8 cellular contexts compared by ENCODE assay signal in the genomic region with DNA sequence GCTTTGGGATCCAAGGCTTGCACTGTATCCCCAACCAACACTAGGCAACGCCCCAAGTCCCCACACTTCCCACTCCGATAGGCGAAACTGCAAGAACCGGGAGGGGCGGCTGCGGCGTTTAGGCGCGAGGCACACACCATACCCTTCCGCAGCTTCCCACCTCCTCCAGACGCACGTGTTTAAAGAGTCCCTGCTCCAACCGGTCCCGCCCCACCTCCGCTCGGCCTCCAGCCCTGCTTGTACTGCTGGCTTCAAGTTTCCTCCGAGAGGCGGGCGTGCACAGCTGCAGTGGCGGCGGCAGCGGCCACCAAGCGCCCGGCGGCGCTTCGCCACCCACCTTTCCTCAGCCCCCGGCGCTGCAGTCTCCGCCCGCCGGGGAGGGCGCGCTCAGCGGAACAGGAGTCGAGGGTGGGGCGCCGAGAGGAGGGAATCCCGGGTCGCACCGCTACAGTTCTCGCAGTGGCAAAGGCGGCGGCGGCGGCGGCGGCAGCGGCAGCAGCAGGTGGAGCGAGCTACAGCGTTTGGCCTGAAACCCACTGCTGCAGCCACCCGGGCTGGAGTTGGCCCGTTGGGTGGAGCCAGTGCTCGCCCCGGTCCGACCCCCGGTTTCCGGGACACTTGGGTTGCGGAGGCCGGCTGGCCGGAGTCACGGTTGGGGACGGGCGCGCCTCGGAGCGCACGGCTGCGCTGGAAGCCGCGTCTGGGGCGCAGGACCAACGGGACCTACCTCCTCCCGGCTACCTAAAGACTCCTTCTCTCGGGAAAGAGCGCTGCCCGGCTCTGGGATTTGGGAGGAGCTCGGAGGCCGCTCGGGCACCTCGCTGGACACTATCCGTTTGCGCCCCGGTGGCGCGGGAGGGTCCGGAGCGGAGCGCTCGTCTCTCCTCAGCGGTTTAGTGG. TPM values are rescaled to one million over a fixed set of nuclear protein-coding genes. Genes with fewer than 3 reads are reported as not detected.
DNase-seq lines count a peak whose midpoint lies in the region; ATAC-seq and TF ChIP-seq lines count a peak whose summit lies in the region.

TSS of gene CNIH3 (plus strand) at position 457 of the 900 bp plus-strand sequence. CDS start 858 bp downstream, outside the sequence.

- H4K20me1 ChIP-seq in GM23338 (replicated peaks; ENCODE audit: insufficient read depth), result peaks cover 7% of the 10 kb centered on the region; the same call in 1 of the 2 replicates

- H3K9me2 ChIP-seq in GM23338 (ENCODE audit: insufficient read depth), result no peaks in the 10 kb centered on the region; the same call in 1 of the 2 replicates

- H3K9me3 Mint-ChIP-seq in GM23338, result peaks cover 10% of the 10 kb centered on the region

- H3K27me3 ChIP-seq in ACC112 (ENCODE audit: insufficient read depth, low read length) (peaks cover 51% of the 10 kb centered on the region), GM23338 (ENCODE audit: insufficient read depth) (peaks cover 93% of the 10 kb centered on the region)

- peak; percentile 82 for ATAC-seq in GM23338
- ATAC-seq in GM21723 (IDR thresholded peaks at IDR 0.05; ENCODE audit: unreplicated experiment), result no peak

- H3K27ac Mint-ChIP-seq in GM23338, result no peak within 1 kb of the TSS

- peak; percentile 93 for DNase-seq in GM23338 (ENCODE audit: low spot score)
- DNase-seq in NCI-H748 (lab: John Stamatoyannopoulos, UW; ENCODE audit: unreplicated experiment), result peak; percentile 75
- DNase-seq in activated naive CD4-positive, alpha-beta T cell treated with anti-CD3 and anti-CD28 coated beads, Interleukin-2, amount 50 U/mL, for 16 hours, result peak; percentile 24
- peak; percentile 73 for DNase-seq in iPS DF 19.7 (ENCODE audit: low read depth, low spot score)
- DNase-seq in GF-D8 (lab: John Stamatoyannopoulos, UW), result no peak

- H3K4me1 ChIP-seq in ACC112 (ENCODE audit: control insufficient read depth, insufficient read depth, low read length, unreplicated experiment) (no peaks in the 10 kb centered on the region), GM23338 (ENCODE audit: insufficient read depth) (peaks cover 19% of the 10 kb centered on the region)

- peak within 1 kb of the TSS; percentile 90 for H3K4me2 ChIP-seq in GM23338

- H3K4me3 ChIP-seq in ACC112 (ENCODE audit: low read depth, low read length) (peak within 1 kb of the TSS; percentile 71), GM23338 (peak within 1 kb of the TSS; percentile 76), skin epidermis (peak within 1 kb of the TSS; percentile 24 to 54 (median 26))

- H3K27me3 Mint-ChIP-seq in GM23338 (ENCODE audit: insufficient read depth, low read depth, poor library complexity), result peaks cover 62% of the 10 kb centered on the region

- no peak within 1 kb of the TSS for H3K27ac ChIP-seq in ACC112 (ENCODE audit: low read depth, low read length)
- no peak within 1 kb of the TSS for H3K27ac ChIP-seq in GM23338 (ENCODE audit: low read depth)
- H3K27ac ChIP-seq in skin epidermis, result peak within 1 kb of the TSS in 1 of 21 experiments; percentile 50

- TF ChIP-seq CTCF in GM23338 (conservative IDR thresholded peaks at IDR 0.05; ENCODE audit: low read depth in 2 of 2), result no peak

- H3K36me3 ChIP-seq in ACC112 (ENCODE audit: insufficient read depth, low read length) (no peaks in the 10 kb centered on the region), GM23338 (ENCODE audit: insufficient read depth) (0 out of 2 replicates have a peak, but pooled peaks cover 2% of the 10 kb centered on the region)

- peak within 1 kb of the TSS; percentile 72 for H2AFZ ChIP-seq in ACC112 (ENCODE audit: low read length, unreplicated experiment)
- peak within 1 kb of the TSS; percentile 96 for H2AFZ ChIP-seq in GM23338

- peak within 1 kb of the TSS; percentile 79 for H3K4me3 Mint-ChIP-seq in GM23338

- H3K36me3 Mint-ChIP-seq in GM23338 (ENCODE audit: low read depth), result peaks cover 5% of the 10 kb centered on the region

- peaks cover 17% of the 10 kb centered on the region for H3K4me1 Mint-ChIP-seq in GM23338

- H3K79me2 ChIP-seq in ACC112 (ENCODE audit: control insufficient read depth, insufficient read depth, low read length, unreplicated experiment) (no peaks in the 10 kb centered on the region), GM23338 (replicated peaks; ENCODE audit: insufficient read depth) (peaks cover 3% of the 10 kb centered on the region; the same call in 1 of the 2 replicates)

- H3F3A ChIP-seq in GM23338 (replicated peaks; ENCODE audit: low read depth), result peaks cover 20% of the 10 kb centered on the region; the same call in 1 of the 2 replicates

TF ChIP-seq in GM23338, 12 proteins besides CTCF, POLR2A, EP300 and RAD21:
- TF ChIP-seq CREB1 (CRISPR knock-in tag; IDR thresholded peaks at IDR 0.05; ENCODE audit: low read depth), result peak; percentile 32; the same call in 1 of the 2 replicates
- TF ChIP-seq EZH2 (IDR thresholded peaks at IDR 0.05; ENCODE audit: low read depth, unreplicated experiment), result peak; percentile 73
- no peak for TF ChIP-seq NANOG (IDR thresholded peaks at IDR 0.05; ENCODE audit: borderline replicate concordance)
- peak; percentile 68 for TF ChIP-seq POLR2AphosphoS5 (IDR thresholded peaks at IDR 0.05; ENCODE audit: low read depth)
- no peak for TF ChIP-seq EZH2phosphoT487 (IDR thresholded peaks at IDR 0.05; ENCODE audit: unreplicated experiment)
TF ChIP-seq in GM23338: peak in this region for 3.

RNA-seq across cellular contexts. Expression of gene CNIH3, which starts in this region (rescaled TPM):
- total RNA-seq in GM23338 (2014; rRNA removed; shearing (Covaris generic)), result 5.1 and 5.9 TPM in 2 replicates
- polyA plus RNA-seq in GM23338 (2016; fragmentation: Nextera tagmentation; extraction: Ambion mirVana), result 3.0 and 3.6 TPM in 2 replicates

Comparison
In these comparisons a context has a peak if more than half of its experiments do, and no peak if none do; other contexts are left out.
1. H3K4me3 ChIP-seq: peak in every context shown above with its lines; median percentile 76 in GM23338; 71 in ACC112; 26 in skin epidermis.